8 cellular contexts compared by ENCODE assay signal in genomic region chr11:46700251-46701077, GRCh38. TPM values are rescaled to one million over a fixed set of nuclear protein-coding genes. Genes with fewer than 3 reads are reported as not detected.
DNase-seq lines count a peak whose midpoint lies in the region; TF ChIP-seq lines count a peak whose summit lies in the region.

ARHGAP1 (minus strand) TSS chr11:46700619; CDS start chr11:46696107, 4,512 bp downstream.
ZNF408 (plus strand) TSS chr11:46701031; CDS start chr11:46701048, 17 bp downstream.

- peak within 1 kb of the TSS; percentile 95 for H3K27ac ChIP-seq in subcutaneous abdominal adipose tissue (ENCODE audit: low read depth, low read length)

- POLR2A ChIA-PET in HEK293T (lab: Yijun Ruan, JAX) = interaction anchor here (0.7 to 2.6 kb wide), 12 partner anchors 9 to 236 kb away, joined by 3 to 8 read pairs (median 4); partner anchors contain the start of genes AMBRA1, CSTPP1 and F2

- no peaks in the 10 kb centered on the region for H3K27me3 ChIP-seq in neuron (ENCODE audit: insufficient read depth, low read length)
- no peaks in the 10 kb centered on the region for H3K27me3 ChIP-seq in subcutaneous abdominal adipose tissue (ENCODE audit: control insufficient read depth in 5 of 5, insufficient read depth in 4 of 5, low read length in 5 of 5)

- peak within 1 kb of the TSS; percentile 99 for H2AFZ ChIP-seq in neuron (ENCODE audit: low read depth, low read length)

- H3K9me3 ChIP-seq in neuron (ENCODE audit: low read length) = no peaks in the 10 kb centered on the region
- H3K9me3 ChIP-seq in subcutaneous abdominal adipose tissue (ENCODE audit: control insufficient read depth in 5 of 5, low read length in 5 of 5) = no peaks in the 10 kb centered on the region

- peak; percentile 87 for DNase-seq in GF-D8 (lab: John Stamatoyannopoulos, UW)
- DNase-seq in HEK293T (ENCODE audit: extremely low spot score) = peak; percentile 98
- DNase-seq in MV-4-11 (lab: John Stamatoyannopoulos, UW) = peak; percentile 98
- DNase-seq in SK-MEL-5 (ENCODE audit: low read depth, low spot score) = peak; percentile 99
- peak; percentile 100 for DNase-seq in activated naive CD4-positive, alpha-beta T cell treated with Interleukin-2 at 50 U/mL for 16 hours
- DNase-seq in foreskin melanocyte = peak; percentile 97

- H3K9ac ChIP-seq in subcutaneous abdominal adipose tissue (ENCODE audit: low read length in 5 of 5) = peak within 1 kb of the TSS; percentile 87 to 100 (median 95)

- CTCF ChIA-PET in HEK293T (lab: Yijun Ruan, JAX) = interaction anchor here (0.6 to 0.8 kb wide), 4 partner anchors 14 to 41 kb away, joined by 3 to 4 read pairs (median 3); no protein-coding TSS in a partner anchor

- H3K4me1 ChIP-seq in neuron (ENCODE audit: insufficient read depth, low read length) = peaks cover 30% of the 10 kb centered on the region
- H3K4me1 ChIP-seq in subcutaneous abdominal adipose tissue (ENCODE audit: control insufficient read depth in 5 of 5, insufficient read depth in 5 of 5, low read length in 5 of 5) = peaks cover 10 to 65% (median 54%) of the 10 kb centered on the region in 5 donors

- H3K4me3 ChIP-seq in neuron (ENCODE audit: low read length) (peak within 1 kb of the TSS; percentile 100), subcutaneous abdominal adipose tissue (ENCODE audit: low read depth in 1 of 5, low read length in 5 of 5) (peak within 1 kb of the TSS; percentile 98 to 100 (median 99))

- in situ Hi-C loops in SK-MEL-5 (cut with HindIII; ENCODE audit: low pct_unique_long_range_greater_than_20kb, low sequenced_read_pairs) = no loop called here

- H3K36me3 ChIP-seq in neuron (ENCODE audit: insufficient read depth, low read length) (peaks cover 42% of the 10 kb centered on the region), subcutaneous abdominal adipose tissue (ENCODE audit: control insufficient read depth in 5 of 5, insufficient read depth in 5 of 5, low read length in 5 of 5) (peaks cover 4 to 42% (median 38%) of the 10 kb centered on the region in 5 donors)

TF ChIP-seq in HEK293T, 16 proteins besides CTCF, POLR2A, EP300 and RAD21:
- no peak for TF ChIP-seq LEF1 (IDR thresholded peaks at IDR 0.05; ENCODE audit: borderline replicate concordance)
- no peak for TF ChIP-seq ARNT (IDR thresholded peaks at IDR 0.05)
- no peak for TF ChIP-seq FOXM1 (IDR thresholded peaks at IDR 0.05; ENCODE audit: borderline replicate concordance)
- peak; percentile 80 for TF ChIP-seq NFRKB (IDR thresholded peaks at IDR 0.05)
- 0 out of 2 replicates have a peak, but pooled peaks have one; percentile 35 for TF ChIP-seq ZNF384 (IDR thresholded peaks at IDR 0.05)
- no peak for TF ChIP-seq FOXA1 (IDR thresholded peaks at IDR 0.05)
- TF ChIP-seq L3MBTL2 (conservative IDR thresholded peaks at IDR 0.05) = peak; percentile 51; the same call in 1 of the 2 replicates
- TF ChIP-seq SP1 (IDR thresholded peaks at IDR 0.05) = no peak
- peak; percentile 79; the same call in 1 of the 2 replicates for TF ChIP-seq FOXK2 (IDR thresholded peaks at IDR 0.05)
- TF ChIP-seq SUZ12 (IDR thresholded peaks at IDR 0.05) = no peak
- TF ChIP-seq ELF4 (IDR thresholded peaks at IDR 0.05) = peak; percentile 66
- no peak for TF ChIP-seq HDGF (IDR thresholded peaks at IDR 0.05; ENCODE audit: borderline replicate concordance)
- TF ChIP-seq, protein P1, sequence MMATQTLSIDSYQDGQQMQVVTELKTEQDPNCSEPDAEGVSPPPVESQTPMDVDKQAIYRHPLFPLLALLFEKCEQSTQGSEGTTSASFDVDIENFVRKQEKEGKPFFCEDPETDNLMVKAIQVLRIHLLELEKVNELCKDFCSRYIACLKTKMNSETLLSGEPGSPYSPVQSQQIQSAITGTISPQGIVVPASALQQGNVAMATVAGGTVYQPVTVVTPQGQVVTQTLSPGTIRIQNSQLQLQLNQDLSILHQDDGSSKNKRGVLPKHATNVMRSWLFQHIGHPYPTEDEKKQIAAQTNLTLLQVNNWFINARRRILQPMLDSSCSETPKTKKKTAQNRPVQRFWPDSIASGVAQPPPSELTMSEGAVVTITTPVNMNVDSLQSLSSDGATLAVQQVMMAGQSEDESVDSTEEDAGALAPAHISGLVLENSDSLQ (IDR thresholded peaks at IDR 0.05) = peak; percentile 91
- peak; percentile 95 for TF ChIP-seq CTBP1 (IDR thresholded peaks at IDR 0.05; ENCODE audit: borderline replicate concordance)

RNA-seq across cellular contexts. Expression of gene ARHGAP1, which starts in this region (rescaled TPM):
- 18.4 TPM in 2 replicates for total RNA-seq in SK-MEL-5 (2014; rRNA removed; shearing (Covaris generic))
- polyA plus RNA-seq in SK-MEL-5 (2015; cell fraction: cytosol; rRNA removed) = 76.3 and 91.2 TPM in 2 replicates
- 28.5 and 37.3 TPM in 2 replicates for polyA plus RNA-seq in SK-MEL-5 (2015; cell fraction: nucleus; rRNA removed)

RNA-seq across cellular contexts. Expression of gene ZNF408, which starts in this region (rescaled TPM):
- 6.4 and 9.8 TPM in 2 replicates for total RNA-seq in SK-MEL-5 (2014; rRNA removed; shearing (Covaris generic))
- polyA plus RNA-seq in SK-MEL-5 (2015; cell fraction: cytosol; rRNA removed) = 16.5 and 20.3 TPM in 2 replicates
- 23.5 and 32.8 TPM in 2 replicates for polyA plus RNA-seq in SK-MEL-5 (2015; cell fraction: nucleus; rRNA removed)

Comparison
In these comparisons a context has a peak if more than half of its experiments do, and no peak if none do; other contexts are left out.
1. Peak in every context shown above with its lines: DNase-seq, H3K4me3 ChIP-seq and H3K27ac ChIP-seq.